In genomic region chr22:32836286-32836859, GRCh38 we compare ENCODE assay signal across 8 cellular contexts. TPM values are rescaled to one million over a fixed set of nuclear protein-coding genes. Genes with fewer than 3 reads are reported as not detected.
DNase-seq lines count a peak whose midpoint lies in the region; ATAC-seq and TF ChIP-seq lines count a peak whose summit lies in the region.

No MANE protein-coding gene starts in this region.

- peaks cover 43% of the 10 kb centered on the region for H3K36me3 ChIP-seq in left ventricle myocardium inferior
- H3K36me3 ChIP-seq in Panc1 (ENCODE audit: control insufficient read depth, insufficient read depth, low read length): no peaks in the 10 kb centered on the region
- peaks cover 0 to 5% of the 10 kb centered on the region in 2 donors for H3K36me3 ChIP-seq in vagina

- peak overlapping the region; percentile 86 for H3K27ac ChIP-seq in left ventricle myocardium inferior (replicated peaks)
- H3K27ac ChIP-seq in Panc1 (ENCODE audit: low read length): no peak overlapping the region
- H3K27ac ChIP-seq in vagina: peak overlapping the region; percentile 25

- intact Hi-C loops in left ventricle myocardium inferior (cut with micrococcal nuclease): no loop called here
- intact Hi-C loops in Right ventricle myocardium superior (cut with DNase I): no loop called here
- intact Hi-C loops in Panc1 (cut with micrococcal nuclease; ENCODE audit: unreplicated experiment): no loop called here
- intact Hi-C loops in vagina (cut with DNase I): loop anchor here (5.0 kb wide), 1 partner anchor 34 kb away; the partner anchor contains the start of gene TIMP3

- TF ChIP-seq CTCF in left ventricle myocardium inferior (IDR thresholded peaks at IDR 0.05; ENCODE audit: borderline replicate concordance) (peak; percentile 60), Panc1 (IDR thresholded peaks at IDR 0.05) (peak; percentile 65), vagina (IDR thresholded peaks at IDR 0.05) (peak in 1 of 3 experiments; percentile 18)

- ATAC-seq in Right ventricle myocardium superior (ENCODE audit: poor library complexity) (no peak), Panc1 (no peak), HG02571 (IDR thresholded peaks at IDR 0.05; ENCODE audit: unreplicated experiment) (no peak), GM19324 (IDR thresholded peaks at IDR 0.05; ENCODE audit: low FRiP score, unreplicated experiment) (no peak)

- in situ Hi-C loops in Panc1 (cut with HindIII; ENCODE audit: low pct_unique_long_range_greater_than_20kb, low sequenced_read_pairs): no loop called here

- no TSS peak for BruUV-seq in Panc1 (replicated peaks; lab: Mats Ljungman, UMichigan)

- CTCF ChIA-PET in Panc1 (lab: Charles Lee): no interaction called here

- no peak for DNase-seq in left ventricle myocardium inferior
- no peak for DNase-seq in Right ventricle myocardium superior
- DNase-seq in Panc1 (ENCODE audit: low read depth, low spot score): no peak
- peak; percentile 64 for DNase-seq in iPS-NIHi11 (ENCODE audit: low spot score)
- no peak for DNase-seq in vagina (ENCODE audit: extremely low spot score in 2 of 2)
- DNase-seq in glomerular visceral epithelial cell (ENCODE audit: extremely low spot score): no peak

- H3K4me1 ChIP-seq in left ventricle myocardium inferior (peaks cover 100% of the 10 kb centered on the region), Panc1 (ENCODE audit: control insufficient read depth, insufficient read depth, low read length) (no peaks in the 10 kb centered on the region), vagina (peaks cover 96% of the 10 kb centered on the region)

- no peak overlapping the region for H3K4me3 ChIP-seq in left ventricle myocardium inferior
- no peak overlapping the region for H3K4me3 ChIP-seq in Panc1 (ENCODE audit: low read depth in 2 of 2, low read length in 2 of 2)
- H3K4me3 ChIP-seq in vagina: no peak overlapping the region

- H3K9me3 ChIP-seq in left ventricle myocardium inferior (replicated peaks) (no peaks in the 10 kb centered on the region), Panc1 (ENCODE audit: control insufficient read depth, insufficient read depth, low read depth, low read length) (no peaks in the 10 kb centered on the region), vagina (no peaks in the 10 kb centered on the region)

- no peak for TF ChIP-seq POLR2A in vagina (IDR thresholded peaks at IDR 0.05)

- H3K27me3 ChIP-seq in left ventricle myocardium inferior (ENCODE audit: low read depth) (no peaks in the 10 kb centered on the region), Panc1 (ENCODE audit: control insufficient read depth, insufficient read depth, low read length) (no peaks in the 10 kb centered on the region; the same call in 1 of the 2 replicates), vagina (no peaks in the 10 kb centered on the region)

- POLR2A ChIA-PET in Panc1 (lab: Charles Lee): no interaction called here

RNA-seq across cellular contexts. Expression of gene TIMP3, which starts 34.9 kb away (rescaled TPM):
- 250 TPM for total RNA-seq in left ventricle myocardium inferior
- total RNA-seq in Right ventricle myocardium superior: 266 TPM
- total RNA-seq in Panc1 (2021; ENCODE audit: unreplicated experiment): 0.67 TPM
- 0.07 TPM for polyA plus RNA-seq in Panc1 (2012; ENCODE audit: insufficient read length)
- 262 TPM for total RNA-seq in vagina

Comparison
In these comparisons a context has a peak if more than half of its experiments do, and no peak if none do; other contexts are left out.
1. RNA of gene TIMP3, which starts 34.9 kb away (total RNA-seq): 266 TPM in Right ventricle myocardium superior (single experiment), 262 TPM in vagina (single experiment) and 250 TPM in left ventricle myocardium inferior (single experiment); 0.67 TPM in Panc1 (single experiment); every median in the first group is over 100 times any median in the second.